In genomic region chr3:23864954-23865353, GRCh38 we compare ENCODE assay signal across 1 cellular context.
TF ChIP-seq lines count a peak whose summit lies in the region.

No MANE protein-coding gene starts in this region.

TF ChIP-seq in WTC11, 78 proteins besides CTCF, POLR2A, EP300 and RAD21 (continued from another document):
- no peak for TF ChIP-seq ATF6 (CRISPR knock-in tag; IDR thresholded peaks at IDR 0.05)
- TF ChIP-seq, protein P1, sequence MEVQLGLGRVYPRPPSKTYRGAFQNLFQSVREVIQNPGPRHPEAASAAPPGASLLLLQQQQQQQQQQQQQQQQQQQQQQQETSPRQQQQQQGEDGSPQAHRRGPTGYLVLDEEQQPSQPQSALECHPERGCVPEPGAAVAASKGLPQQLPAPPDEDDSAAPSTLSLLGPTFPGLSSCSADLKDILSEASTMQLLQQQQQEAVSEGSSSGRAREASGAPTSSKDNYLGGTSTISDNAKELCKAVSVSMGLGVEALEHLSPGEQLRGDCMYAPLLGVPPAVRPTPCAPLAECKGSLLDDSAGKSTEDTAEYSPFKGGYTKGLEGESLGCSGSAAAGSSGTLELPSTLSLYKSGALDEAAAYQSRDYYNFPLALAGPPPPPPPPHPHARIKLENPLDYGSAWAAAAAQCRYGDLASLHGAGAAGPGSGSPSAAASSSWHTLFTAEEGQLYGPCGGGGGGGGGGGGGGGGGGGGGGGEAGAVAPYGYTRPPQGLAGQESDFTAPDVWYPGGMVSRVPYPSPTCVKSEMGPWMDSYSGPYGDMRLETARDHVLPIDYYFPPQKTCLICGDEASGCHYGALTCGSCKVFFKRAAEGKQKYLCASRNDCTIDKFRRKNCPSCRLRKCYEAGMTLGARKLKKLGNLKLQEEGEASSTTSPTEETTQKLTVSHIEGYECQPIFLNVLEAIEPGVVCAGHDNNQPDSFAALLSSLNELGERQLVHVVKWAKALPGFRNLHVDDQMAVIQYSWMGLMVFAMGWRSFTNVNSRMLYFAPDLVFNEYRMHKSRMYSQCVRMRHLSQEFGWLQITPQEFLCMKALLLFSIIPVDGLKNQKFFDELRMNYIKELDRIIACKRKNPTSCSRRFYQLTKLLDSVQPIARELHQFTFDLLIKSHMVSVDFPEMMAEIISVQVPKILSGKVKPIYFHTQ (CRISPR knock-in tag; IDR thresholded peaks at IDR 0.05): no peak
- TF ChIP-seq TP53 (CRISPR knock-in tag; IDR thresholded peaks at IDR 0.05): no peak
- TF ChIP-seq IRF2 (CRISPR knock-in tag; IDR thresholded peaks at IDR 0.05; ENCODE audit: borderline replicate concordance, low read depth): no peak
- TF ChIP-seq TEAD1 (CRISPR knock-in tag; IDR thresholded peaks at IDR 0.05): no peak
